Comparison of ENCODE assay signal across 1 cellular context in genomic region chr22:19981961-19982920, GRCh38.
TF ChIP-seq lines count a peak whose summit lies in the region.

No MANE protein-coding gene starts in this region.

TF ChIP-seq in H1, 55 proteins besides CTCF, POLR2A, EP300 and RAD21:
- TF ChIP-seq YY1 (IDR thresholded peaks at IDR 0.05; ENCODE audit: low read depth, low read length) (no peak), CEBPB (IDR thresholded peaks at IDR 0.05; ENCODE audit: low read depth, low read length) (no peak), GTF2F1 (IDR thresholded peaks at IDR 0.05; ENCODE audit: borderline replicate concordance, low read depth, low read length) (no peak), RFX5 (IDR thresholded peaks at IDR 0.05; ENCODE audit: borderline replicate concordance, low read depth, low read length) (no peak), RXRA (IDR thresholded peaks at IDR 0.05; ENCODE audit: insufficient read depth, low read depth, low read length) (no peak), MAFK (IDR thresholded peaks at IDR 0.05; ENCODE audit: low read depth, low read length) (no peak), SRF (IDR thresholded peaks at IDR 0.05; ENCODE audit: low read depth, low read length) (no peak), EGR1 (IDR thresholded peaks at IDR 0.05; ENCODE audit: borderline replicate concordance, low read depth, low read length) (no peak), KDM1A (IDR thresholded peaks at IDR 0.05; ENCODE audit: borderline replicate concordance, low read length) (no peak)
- TF ChIP-seq, protein P1, sequence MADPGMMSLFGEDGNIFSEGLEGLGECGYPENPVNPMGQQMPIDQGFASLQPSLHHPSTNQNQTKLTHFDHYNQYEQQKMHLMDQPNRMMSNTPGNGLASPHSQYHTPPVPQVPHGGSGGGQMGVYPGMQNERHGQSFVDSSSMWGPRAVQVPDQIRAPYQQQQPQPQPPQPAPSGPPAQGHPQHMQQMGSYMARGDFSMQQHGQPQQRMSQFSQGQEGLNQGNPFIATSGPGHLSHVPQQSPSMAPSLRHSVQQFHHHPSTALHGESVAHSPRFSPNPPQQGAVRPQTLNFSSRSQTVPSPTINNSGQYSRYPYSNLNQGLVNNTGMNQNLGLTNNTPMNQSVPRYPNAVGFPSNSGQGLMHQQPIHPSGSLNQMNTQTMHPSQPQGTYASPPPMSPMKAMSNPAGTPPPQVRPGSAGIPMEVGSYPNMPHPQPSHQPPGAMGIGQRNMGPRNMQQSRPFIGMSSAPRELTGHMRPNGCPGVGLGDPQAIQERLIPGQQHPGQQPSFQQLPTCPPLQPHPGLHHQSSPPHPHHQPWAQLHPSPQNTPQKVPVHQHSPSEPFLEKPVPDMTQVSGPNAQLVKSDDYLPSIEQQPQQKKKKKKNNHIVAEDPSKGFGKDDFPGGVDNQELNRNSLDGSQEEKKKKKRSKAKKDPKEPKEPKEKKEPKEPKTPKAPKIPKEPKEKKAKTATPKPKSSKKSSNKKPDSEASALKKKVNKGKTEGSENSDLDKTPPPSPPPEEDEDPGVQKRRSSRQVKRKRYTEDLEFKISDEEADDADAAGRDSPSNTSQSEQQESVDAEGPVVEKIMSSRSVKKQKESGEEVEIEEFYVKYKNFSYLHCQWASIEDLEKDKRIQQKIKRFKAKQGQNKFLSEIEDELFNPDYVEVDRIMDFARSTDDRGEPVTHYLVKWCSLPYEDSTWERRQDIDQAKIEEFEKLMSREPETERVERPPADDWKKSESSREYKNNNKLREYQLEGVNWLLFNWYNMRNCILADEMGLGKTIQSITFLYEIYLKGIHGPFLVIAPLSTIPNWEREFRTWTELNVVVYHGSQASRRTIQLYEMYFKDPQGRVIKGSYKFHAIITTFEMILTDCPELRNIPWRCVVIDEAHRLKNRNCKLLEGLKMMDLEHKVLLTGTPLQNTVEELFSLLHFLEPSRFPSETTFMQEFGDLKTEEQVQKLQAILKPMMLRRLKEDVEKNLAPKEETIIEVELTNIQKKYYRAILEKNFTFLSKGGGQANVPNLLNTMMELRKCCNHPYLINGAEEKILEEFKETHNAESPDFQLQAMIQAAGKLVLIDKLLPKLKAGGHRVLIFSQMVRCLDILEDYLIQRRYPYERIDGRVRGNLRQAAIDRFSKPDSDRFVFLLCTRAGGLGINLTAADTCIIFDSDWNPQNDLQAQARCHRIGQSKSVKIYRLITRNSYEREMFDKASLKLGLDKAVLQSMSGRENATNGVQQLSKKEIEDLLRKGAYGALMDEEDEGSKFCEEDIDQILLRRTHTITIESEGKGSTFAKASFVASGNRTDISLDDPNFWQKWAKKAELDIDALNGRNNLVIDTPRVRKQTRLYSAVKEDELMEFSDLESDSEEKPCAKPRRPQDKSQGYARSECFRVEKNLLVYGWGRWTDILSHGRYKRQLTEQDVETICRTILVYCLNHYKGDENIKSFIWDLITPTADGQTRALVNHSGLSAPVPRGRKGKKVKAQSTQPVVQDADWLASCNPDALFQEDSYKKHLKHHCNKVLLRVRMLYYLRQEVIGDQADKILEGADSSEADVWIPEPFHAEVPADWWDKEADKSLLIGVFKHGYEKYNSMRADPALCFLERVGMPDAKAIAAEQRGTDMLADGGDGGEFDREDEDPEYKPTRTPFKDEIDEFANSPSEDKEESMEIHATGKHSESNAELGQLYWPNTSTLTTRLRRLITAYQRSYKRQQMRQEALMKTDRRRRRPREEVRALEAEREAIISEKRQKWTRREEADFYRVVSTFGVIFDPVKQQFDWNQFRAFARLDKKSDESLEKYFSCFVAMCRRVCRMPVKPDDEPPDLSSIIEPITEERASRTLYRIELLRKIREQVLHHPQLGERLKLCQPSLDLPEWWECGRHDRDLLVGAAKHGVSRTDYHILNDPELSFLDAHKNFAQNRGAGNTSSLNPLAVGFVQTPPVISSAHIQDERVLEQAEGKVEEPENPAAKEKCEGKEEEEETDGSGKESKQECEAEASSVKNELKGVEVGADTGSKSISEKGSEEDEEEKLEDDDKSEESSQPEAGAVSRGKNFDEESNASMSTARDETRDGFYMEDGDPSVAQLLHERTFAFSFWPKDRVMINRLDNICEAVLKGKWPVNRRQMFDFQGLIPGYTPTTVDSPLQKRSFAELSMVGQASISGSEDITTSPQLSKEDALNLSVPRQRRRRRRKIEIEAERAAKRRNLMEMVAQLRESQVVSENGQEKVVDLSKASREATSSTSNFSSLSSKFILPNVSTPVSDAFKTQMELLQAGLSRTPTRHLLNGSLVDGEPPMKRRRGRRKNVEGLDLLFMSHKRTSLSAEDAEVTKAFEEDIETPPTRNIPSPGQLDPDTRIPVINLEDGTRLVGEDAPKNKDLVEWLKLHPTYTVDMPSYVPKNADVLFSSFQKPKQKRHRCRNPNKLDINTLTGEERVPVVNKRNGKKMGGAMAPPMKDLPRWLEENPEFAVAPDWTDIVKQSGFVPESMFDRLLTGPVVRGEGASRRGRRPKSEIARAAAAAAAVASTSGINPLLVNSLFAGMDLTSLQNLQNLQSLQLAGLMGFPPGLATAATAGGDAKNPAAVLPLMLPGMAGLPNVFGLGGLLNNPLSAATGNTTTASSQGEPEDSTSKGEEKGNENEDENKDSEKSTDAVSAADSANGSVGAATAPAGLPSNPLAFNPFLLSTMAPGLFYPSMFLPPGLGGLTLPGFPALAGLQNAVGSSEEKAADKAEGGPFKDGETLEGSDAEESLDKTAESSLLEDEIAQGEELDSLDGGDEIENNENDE (IDR thresholded peaks at IDR 0.05; ENCODE audit: insufficient replicate concordance, low read length) = no peak
- TF ChIP-seq, protein P2, sequence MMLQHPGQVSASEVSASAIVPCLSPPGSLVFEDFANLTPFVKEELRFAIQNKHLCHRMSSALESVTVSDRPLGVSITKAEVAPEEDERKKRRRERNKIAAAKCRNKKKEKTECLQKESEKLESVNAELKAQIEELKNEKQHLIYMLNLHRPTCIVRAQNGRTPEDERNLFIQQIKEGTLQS (IDR thresholded peaks at IDR 0.05; ENCODE audit: insufficient read depth, low read depth, low read length) = no peak
